Comparison of ENCODE assay signal across 14 cellular contexts in the genomic region with DNA sequence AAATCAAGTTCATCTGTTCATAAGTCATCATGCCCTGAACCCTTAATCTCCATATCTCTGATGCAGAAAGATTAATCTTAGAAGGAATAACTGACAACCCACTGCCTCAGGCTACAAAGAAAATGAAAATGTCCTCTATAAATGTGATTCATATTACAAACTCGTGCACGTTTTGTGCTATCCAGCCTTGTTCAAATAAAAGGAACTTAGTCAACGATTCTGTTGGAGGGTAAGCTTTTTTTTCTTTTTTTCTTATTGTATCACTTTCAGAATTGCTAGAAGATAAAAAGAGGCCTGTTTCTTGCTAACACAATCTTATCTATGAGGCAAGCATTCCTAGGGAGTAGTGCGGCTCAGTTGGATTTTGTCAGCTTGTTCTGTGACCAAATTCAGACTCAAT.
DNase-seq lines count a peak whose midpoint lies in the region; ATAC-seq and TF ChIP-seq lines count a peak whose summit lies in the region.
"Had no signal": no experiment of that assay in that cellular context is flagged by ENCODE, and none has a peak within 500 bp of the region (broad histone marks: within the 10 kb centered on the region; RNA-seq: fewer than 3 reads in every experiment).

No MANE protein-coding gene starts in this region.

- peak overlapping the region; percentile 17; the same call in 1 of the 2 replicates for H3K27ac ChIP-seq in SK-N-MC
- no peak overlapping the region for H3K27ac ChIP-seq in trophoblast cell (ENCODE audit: low read depth, low read length)
- H3K27ac ChIP-seq in substantia nigra (ENCODE audit: low read depth, low read length, poor library complexity, severe bottlenecking) = no peak overlapping the region
- H3K27ac ChIP-seq: thoracic aorta had no signal

- H3K79me2 ChIP-seq in trophoblast cell (ENCODE audit: control insufficient read depth, insufficient read depth, low read length, poor library complexity) = no peaks in the 10 kb centered on the region

- H3K79me1 ChIP-seq in trophoblast cell (ENCODE audit: low read length) = no peaks in the 10 kb centered on the region

- H3K4me1 ChIP-seq in trophoblast cell (ENCODE audit: control insufficient read depth in 1 of 2, insufficient read depth in 2 of 2, low read length in 2 of 2) = no peaks in the 10 kb centered on the region
- H3K4me1 ChIP-seq: ascending aorta had no signal

- WGBS in trophoblast cell (ENCODE audit: extremely low coverage, insufficient coverage, insufficient read length) = no CpG with 5 or more reads among the region's 4 CpGs

- H3K23ac ChIP-seq in trophoblast cell (ENCODE audit: low read length) = no peak overlapping the region

- TF ChIP-seq CTCF in fibroblast of the aortic adventitia (IDR thresholded peaks at IDR 0.05; ENCODE audit: insufficient read depth, low read length) = no peak

- H3K14ac ChIP-seq in trophoblast cell (ENCODE audit: low read length) = no peak overlapping the region

- ATAC-seq in GM19035 (IDR thresholded peaks at IDR 0.05; ENCODE audit: unreplicated experiment) = no peak

- H3K4me2 ChIP-seq in trophoblast cell (ENCODE audit: low read length) = no peak overlapping the region

- 0 out of 2 replicates have a peak overlapping the region, but pooled peaks have one; percentile 10 for H3K4me3 ChIP-seq in SK-N-MC
- no peak overlapping the region for H3K4me3 ChIP-seq in fibroblast of the aortic adventitia (ENCODE audit: low read depth, low read length)
- H3K4me3 ChIP-seq in trophoblast cell (ENCODE audit: low read depth, low read length) = no peak overlapping the region
- H3K4me3 ChIP-seq: ascending aorta, heart right ventricle, thoracic aorta had no signal

- no peak overlapping the region for H4K8ac ChIP-seq in trophoblast cell (ENCODE audit: low read depth, low read length)

- no peak overlapping the region for H2BK12ac ChIP-seq in trophoblast cell (ENCODE audit: low read length)

- no peak overlapping the region for H2BK5ac ChIP-seq in trophoblast cell (ENCODE audit: low read depth, low read length, poor library complexity)

- H3K9me3 ChIP-seq in SK-N-MC (ENCODE audit: low read depth, low read length) (no peaks in the 10 kb centered on the region), trophoblast cell (ENCODE audit: insufficient read depth, low read depth, low read length) (no peaks in the 10 kb centered on the region)
- H3K9me3 ChIP-seq: ascending aorta, heart right ventricle, thoracic aorta had no signal

- no peak overlapping the region for H2AK5ac ChIP-seq in trophoblast cell (ENCODE audit: low read length)

- H4K12ac ChIP-seq in trophoblast cell (ENCODE audit: low read depth, low read length) = no peak overlapping the region

- H3K18ac ChIP-seq in trophoblast cell (ENCODE audit: low read length) = no peak overlapping the region

- H3K4ac ChIP-seq in trophoblast cell (ENCODE audit: low read depth, low read length) = no peak overlapping the region

- H3K36me3 ChIP-seq in SK-N-MC (ENCODE audit: insufficient read depth, low read length) (no peaks in the 10 kb centered on the region), trophoblast cell (ENCODE audit: control insufficient read depth in 1 of 2, insufficient read depth in 2 of 2, low read length in 2 of 2) (no peaks in the 10 kb centered on the region)
- H3K36me3 ChIP-seq: ascending aorta, heart right ventricle, thoracic aorta had no signal

- no peak overlapping the region for H2BK120ac ChIP-seq in trophoblast cell (ENCODE audit: insufficient read depth, low read length, poor library complexity)

- no peak overlapping the region for H4K91ac ChIP-seq in trophoblast cell (ENCODE audit: low read depth, low read length)

- no peak overlapping the region for H2AFZ ChIP-seq in trophoblast cell (ENCODE audit: insufficient read depth, low read length, poor library complexity)

- DNase-seq in HPDE6-E6E7 (ENCODE audit: extremely low spot score) = peak; percentile 60
- no peak for DNase-seq in SK-N-MC (ENCODE audit: low read depth, low spot score)
- DNase-seq in fibroblast of the aortic adventitia (ENCODE audit: low read depth) = peak; percentile 94
- peak; percentile 30 to 81 for DNase-seq in trophoblast cell
- DNase-seq in superior temporal gyrus (ENCODE audit: extremely low spot score) = no peak
- no peak for DNase-seq in substantia nigra (lab: John Stamatoyannopoulos, UW)
- DNase-seq: activated CD4-positive, alpha-beta T cell treated with anti-CD3 and anti-CD28 coated beads, Interleukin-2, amount 50 U/mL, for 48 hours; activated naive CD4-positive, alpha-beta T cell; heart right ventricle; NCI-H1694 treated with DMSO at 0.1 percent for 48 hours; NCI-H2227 treated with DMSO at 0.1 percent for 48 hours had no signal

- H3K27me3 ChIP-seq in trophoblast cell (ENCODE audit: insufficient read depth, low read length) = no peaks in the 10 kb centered on the region
- H3K27me3 ChIP-seq: ascending aorta, heart right ventricle had no signal

- no peak overlapping the region for H3K9ac ChIP-seq in SK-N-MC (ENCODE audit: insufficient read length)
- H3K9ac ChIP-seq in trophoblast cell (ENCODE audit: low read length) = no peak overlapping the region

Comparison
In these comparisons a context has a peak if more than half of its experiments do, and no peak if none do; other contexts are left out.
1. DNase-seq: peak in HPDE6-E6E7 (single experiment), fibroblast of the aortic adventitia (single experiment) and trophoblast cell (2 of 2); none in SK-N-MC (single experiment), superior temporal gyrus (single experiment) and substantia nigra (0 of 49).